ENCODE assay signal across 9 cellular contexts in the genomic region with DNA sequence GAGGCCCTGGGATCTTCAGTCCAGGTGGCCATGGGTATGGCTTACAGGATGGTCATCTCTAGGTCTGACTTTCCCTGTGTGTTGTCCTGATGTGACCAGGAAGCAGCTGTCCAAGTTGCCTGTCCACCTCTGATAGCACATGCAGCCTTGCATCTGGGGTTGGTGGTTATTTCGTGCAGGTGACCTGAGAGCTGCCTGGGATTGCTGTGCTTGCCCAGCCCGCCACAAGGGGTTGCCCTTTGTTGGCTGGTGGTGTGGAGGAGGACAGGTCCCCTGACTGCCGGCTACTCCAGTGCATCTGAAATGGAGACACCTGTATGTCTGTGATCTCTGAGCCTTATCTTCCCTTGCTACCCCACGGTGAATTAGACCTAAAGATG.
A peak's percentile ranks its signal among the peaks of the same experiment; 100 is the strongest.
DNase-seq lines count a peak whose midpoint lies in the region; ATAC-seq, FAIRE-seq and TF ChIP-seq lines count a peak whose summit lies in the region.
"Had no signal": no experiment of that assay in that cellular context is flagged by ENCODE, and none has a peak within 500 bp of the region (broad histone marks: within the 10 kb centered on the region; RNA-seq: fewer than 3 reads in every experiment).

No MANE protein-coding gene starts in this region.

- H3K36me3 Mint-ChIP-seq in activated T-cell treated with anti-CD3 and anti-CD28 coated beads, Interleukin-2, amount 50 U/mL, for 72 hours (ENCODE audit: insufficient read depth in 2 of 2), result peaks cover 8 to 11% of the 10 kb centered on the region in 2 donors

- TF ChIP-seq POLR2A in A549 (IDR thresholded peaks at IDR 0.05; ENCODE audit: low read length), result no peak
- no peak for TF ChIP-seq POLR2A in HepG2 (IDR thresholded peaks at IDR 0.05; ENCODE audit: insufficient read depth in 1 of 2, low read depth in 2 of 2, low read length in 2 of 2)

- H3K79me2 ChIP-seq in HepG2 (ENCODE audit: insufficient read depth, low read length), result no peaks in the 10 kb centered on the region

- BruUV-seq in HepG2 (replicated peaks; lab: Mats Ljungman, UMichigan), result no TSS peak

- TF ChIP-seq EP300 in A549 (IDR thresholded peaks at IDR 0.05) (no peak), HepG2 (IDR thresholded peaks at IDR 0.05; ENCODE audit: low read depth in 2 of 2, low read length in 2 of 2) (no peak), HepG2 (CRISPR knock-in tag; IDR thresholded peaks at IDR 0.05; ENCODE audit: borderline replicate concordance) (no peak)

- H3K27ac Mint-ChIP-seq in activated T-cell treated with anti-CD3 and anti-CD28 coated beads, Interleukin-2, amount 50 U/mL, for 72 hours, result no peak overlapping the region
- H3K27ac Mint-ChIP-seq: activated naive CD4-positive, alpha-beta T cell treated with anti-CD3 and anti-CD28 coated beads for 36 hours had no signal

- H3K9ac ChIP-seq in HepG2 (ENCODE audit: insufficient read depth, low read depth, low read length), result no peak overlapping the region

- intact Hi-C loops in HepG2 (cut with micrococcal nuclease; ENCODE audit: unreplicated experiment), result no loop called here

- no peaks in the 10 kb centered on the region for H3K27me3 Mint-ChIP-seq in activated T-cell treated with anti-CD3 and anti-CD28 coated beads, Interleukin-2, amount 50 U/mL, for 72 hours (ENCODE audit: low read depth)

- H3K27me3 ChIP-seq in brain microvascular endothelial cell (replicated peaks), result no peaks in the 10 kb centered on the region
- no peaks in the 10 kb centered on the region for H3K27me3 ChIP-seq in HepG2 (ENCODE audit: control insufficient read depth in 1 of 2, insufficient read depth in 2 of 2, low read length in 2 of 2)

- CTCF ChIA-PET in A549 (lab: Yijun Ruan, JAX) (interaction anchor here (1.2 to 1.3 kb wide), 2 partner anchors 9 to 421 kb away, joined by 3 to 7 read pairs; no protein-coding TSS in a partner anchor), HepG2 (lab: Yijun Ruan, JAX; ENCODE audit: low intra/inter-chr PET ratio, low total read pairs) (no interaction called here)

- H3K9me3 ChIP-seq in A549 (no peaks in the 10 kb centered on the region), HepG2 (ENCODE audit: low read length) (no peaks in the 10 kb centered on the region)

- TF ChIP-seq CTCF in A549 (IDR thresholded peaks at IDR 0.05) (no peak), brain microvascular endothelial cell (IDR thresholded peaks at IDR 0.05; ENCODE audit: low read depth, low read length, missing control alignments) (no peak), HepG2 (CRISPR knock-in tag; IDR thresholded peaks at IDR 0.05) (peak; percentile 53)

- H4K20me1 ChIP-seq in HepG2 (ENCODE audit: insufficient read depth, low read length), result no peaks in the 10 kb centered on the region

- TF ChIP-seq RAD21 in A549 (conservative IDR thresholded peaks at IDR 0.05 in 1 of 2, IDR thresholded peaks at IDR 0.05 in 1 of 2), result peak in 1 of 2 experiments; percentile 40; a peak in 2 of 5 replicates
- no peak for TF ChIP-seq RAD21 in HepG2 (CRISPR knock-in tag; IDR thresholded peaks at IDR 0.05)

- peaks cover 22% of the 10 kb centered on the region for H3K4me1 Mint-ChIP-seq in activated T-cell treated with anti-CD3 and anti-CD28 coated beads, Interleukin-2, amount 50 U/mL, for 72 hours (ENCODE audit: low read depth)

- FAIRE-seq in A549 (lab: Jason Lieb, UNC) (no peak), HepG2 (lab: Jason Lieb, UNC) (no peak)

- no peak overlapping the region for H2AFZ ChIP-seq in HepG2 (ENCODE audit: low read length)

- H3K4me1 ChIP-seq in A549, result peaks cover 19% of the 10 kb centered on the region
- H3K4me1 ChIP-seq in HepG2 (ENCODE audit: insufficient read depth, low read length), result peaks cover 39% of the 10 kb centered on the region

- DNase-seq in A549 (ENCODE audit: low read depth in 1 of 2, low spot score in 1 of 2) (no peak), brain microvascular endothelial cell (no peak), HepG2 (ENCODE audit: low spot score) (no peak), NCI-H510A treated with DMSO at 0.1 percent for 48 hours (lab: John Stamatoyannopoulos, UW) (no peak), MV-4-11 (lab: John Stamatoyannopoulos, UW) (no peak)
- no peak for DNase-seq in activated T-cell treated with anti-CD3 and anti-CD28 coated beads, Interleukin-2, amount 50 U/mL, for 72 hours
- DNase-seq: activated naive CD4-positive, alpha-beta T cell treated with anti-CD3 and anti-CD28 coated beads for 36 hours had no signal

- peak; percentile 71 to 79 for ATAC-seq in A549
- ATAC-seq in HG02571 (IDR thresholded peaks at IDR 0.05; ENCODE audit: unreplicated experiment), result peak; percentile 48
- ATAC-seq in HepG2, result peak; percentile 72
- no peak for ATAC-seq in HG02759 (IDR thresholded peaks at IDR 0.05; ENCODE audit: unreplicated experiment)
- no peak for ATAC-seq in activated T-cell treated with anti-CD3 and anti-CD28 coated beads, Interleukin-2, amount 50 U/mL, for 72 hours (replicated peaks in 1 of 2)

- in situ Hi-C loops in brain microvascular endothelial cell (cut with HindIII; ENCODE audit: low pct_ligation_motif_present, low sequenced_read_pairs) (no loop called here), HepG2 (cut with HindIII; ENCODE audit: extremely low pct_ligation_motif_present, low pct_unique_long_range_greater_than_20kb) (no loop called here)

- POLR2A ChIA-PET in A549 (lab: Yijun Ruan, JAX), result no interaction called here
- POLR2A ChIA-PET in HepG2 (lab: Yijun Ruan, JAX), result no interaction called here

- H3K4me2 ChIP-seq in A549 (peak overlapping the region; percentile 67; the same call in 1 of the 3 replicates), HepG2 (ENCODE audit: low read depth, low read length) (no peak overlapping the region)

- no peak overlapping the region for H3K4me3 Mint-ChIP-seq in activated T-cell treated with anti-CD3 and anti-CD28 coated beads, Interleukin-2, amount 50 U/mL, for 72 hours
- H3K4me3 Mint-ChIP-seq: activated naive CD4-positive, alpha-beta T cell treated with anti-CD3 and anti-CD28 coated beads for 36 hours had no signal

- WGBS in A549 (ENCODE audit: missing lambda C conversion rate), result 94% methylated on average over 4 of the region's 4 CpGs
- 100% methylated on average over 1 of the region's 4 CpGs for WGBS in HepG2 (ENCODE audit: low lambda C conversion rate)

- H3K36me3 ChIP-seq in brain microvascular endothelial cell (replicated peaks) (no peaks in the 10 kb centered on the region), HepG2 (replicated peaks in 1 of 2; ENCODE audit: control insufficient read depth in 1 of 2, insufficient read depth in 2 of 2, low read length in 2 of 2) (peaks cover 0 to 4% of the 10 kb centered on the region in 2 experiments; a peak in 1 of 5 replicates)

- H3K9me3 Mint-ChIP-seq in activated T-cell treated with anti-CD3 and anti-CD28 coated beads, Interleukin-2, amount 50 U/mL, for 72 hours, result peaks cover 3 to 6% of the 10 kb centered on the region in 2 donors

- H3K4me3 ChIP-seq in A549 (no peak overlapping the region), brain microvascular endothelial cell (ENCODE audit: low read depth, low read length) (no peak overlapping the region), HepG2 (replicated peaks in 1 of 3; ENCODE audit: insufficient read depth in 1 of 3, low read depth in 2 of 3, low read length in 3 of 3) (no peak overlapping the region)

- H3K27ac ChIP-seq in A549 (peak overlapping the region in 1 of 2 experiments; percentile 63; a peak in 3 of 6 replicates), brain microvascular endothelial cell (peak overlapping the region; percentile 76), HepG2 (ENCODE audit: extremely low read length, insufficient read depth, low read length) (peak overlapping the region; percentile 90)

TF ChIP-seq in A549, 52 proteins besides CTCF, POLR2A, EP300 and RAD21 (continues in another document):
- TF ChIP-seq HOXB13 (CRISPR knock-in tag; IDR thresholded peaks at IDR 0.05; ENCODE audit: low read depth) (no peak), NFE2L2 (conservative IDR thresholded peaks at IDR 0.05; ENCODE audit: low read length) (no peak), RCOR1 (IDR thresholded peaks at IDR 0.05; ENCODE audit: low read depth, low read length) (no peak), ZC3H11A (IDR thresholded peaks at IDR 0.05) (no peak), CEBPB (IDR thresholded peaks at IDR 0.05) (no peak)
- TF ChIP-seq, protein P1, sequence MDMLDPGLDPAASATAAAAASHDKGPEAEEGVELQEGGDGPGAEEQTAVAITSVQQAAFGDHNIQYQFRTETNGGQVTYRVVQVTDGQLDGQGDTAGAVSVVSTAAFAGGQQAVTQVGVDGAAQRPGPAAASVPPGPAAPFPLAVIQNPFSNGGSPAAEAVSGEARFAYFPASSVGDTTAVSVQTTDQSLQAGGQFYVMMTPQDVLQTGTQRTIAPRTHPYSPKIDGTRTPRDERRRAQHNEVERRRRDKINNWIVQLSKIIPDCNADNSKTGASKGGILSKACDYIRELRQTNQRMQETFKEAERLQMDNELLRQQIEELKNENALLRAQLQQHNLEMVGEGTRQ (IDR thresholded peaks at IDR 0.05), result no peak

TF ChIP-seq in HepG2, 621 proteins besides CTCF, POLR2A, EP300 and RAD21 (continues in another document):
- TF ChIP-seq, protein P2, sequence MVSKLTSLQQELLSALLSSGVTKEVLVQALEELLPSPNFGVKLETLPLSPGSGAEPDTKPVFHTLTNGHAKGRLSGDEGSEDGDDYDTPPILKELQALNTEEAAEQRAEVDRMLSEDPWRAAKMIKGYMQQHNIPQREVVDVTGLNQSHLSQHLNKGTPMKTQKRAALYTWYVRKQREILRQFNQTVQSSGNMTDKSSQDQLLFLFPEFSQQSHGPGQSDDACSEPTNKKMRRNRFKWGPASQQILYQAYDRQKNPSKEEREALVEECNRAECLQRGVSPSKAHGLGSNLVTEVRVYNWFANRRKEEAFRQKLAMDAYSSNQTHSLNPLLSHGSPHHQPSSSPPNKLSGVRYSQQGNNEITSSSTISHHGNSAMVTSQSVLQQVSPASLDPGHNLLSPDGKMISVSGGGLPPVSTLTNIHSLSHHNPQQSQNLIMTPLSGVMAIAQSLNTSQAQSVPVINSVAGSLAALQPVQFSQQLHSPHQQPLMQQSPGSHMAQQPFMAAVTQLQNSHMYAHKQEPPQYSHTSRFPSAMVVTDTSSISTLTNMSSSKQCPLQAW (CRISPR knock-in tag; IDR thresholded peaks at IDR 0.05), result no peak
- TF ChIP-seq STAG1 (CRISPR knock-in tag; IDR thresholded peaks at IDR 0.05), result peak; percentile 45

Comparison
In these comparisons a context has a peak if more than half of its experiments do, and no peak if none do; other contexts are left out.
1. ATAC-seq: peak in A549 (2 of 2), HG02571 (single experiment) and HepG2 (single experiment); none in HG02759 (single experiment) and activated T-cell treated with anti-CD3 and anti-CD28 coated beads, Interleukin-2, amount 50 U/mL, for 72 hours (0 of 2).
2. Of the 38 proteins assayed by ChIP-seq in both HepG2 and A549: peak only in HepG2: CTCF; only in A549: none; in both: none; in neither: 36; mixed calls (peak in some experiments, not most) for 1.